Comparison of ENCODE assay signal across 10 cellular contexts in the genomic region with DNA sequence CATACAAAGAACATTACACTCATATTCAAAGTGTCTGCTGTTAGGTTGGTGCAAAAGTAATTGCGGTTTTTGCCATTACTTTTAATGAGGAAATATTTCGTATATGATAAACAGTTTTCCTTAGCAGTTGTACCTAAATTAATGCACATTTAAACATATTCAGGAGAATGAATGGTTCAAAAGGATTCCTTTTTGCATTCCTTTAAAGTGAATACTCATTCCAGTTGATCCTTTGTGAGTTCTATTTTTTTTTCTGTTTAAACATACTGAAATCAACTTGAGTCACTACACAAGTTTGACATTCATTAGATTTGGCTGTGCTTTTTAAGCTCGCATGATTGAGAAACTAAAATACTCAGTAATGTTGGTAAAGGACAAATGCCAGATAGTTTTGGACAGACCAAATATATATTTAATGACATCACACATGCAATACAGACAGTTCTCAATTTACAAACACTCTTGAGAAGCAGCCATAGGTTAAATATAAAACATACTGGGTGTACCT. TPM values are rescaled to one million over a fixed set of nuclear protein-coding genes. Genes with fewer than 3 reads are reported as not detected.
DNase-seq lines count a peak whose midpoint lies in the region; ATAC-seq, FAIRE-seq and TF ChIP-seq lines count a peak whose summit lies in the region.
"Had no signal": no experiment of that assay in that cellular context is flagged by ENCODE, and none has a peak within 500 bp of the region (broad histone marks: within the 10 kb centered on the region; RNA-seq: fewer than 3 reads in every experiment).

No MANE protein-coding gene starts in this region.

- no peak for FAIRE-seq in bronchial epithelial cell (lab: Jason Lieb, UNC)

- TF ChIP-seq CTCF in Caco-2 (IDR thresholded peaks at IDR 0.05; ENCODE audit: insufficient read depth in 1 of 2, low read depth in 1 of 2, low read length in 1 of 2, severe bottlenecking in 1 of 2, unreplicated experiment in 1 of 2) (no peak), LNCaP clone FGC (IDR thresholded peaks at IDR 0.05; ENCODE audit: control insufficient read depth, extremely low read depth, insufficient read depth) (no peak), bronchial epithelial cell (IDR thresholded peaks at IDR 0.05; ENCODE audit: insufficient read depth, low read length, severe bottlenecking) (no peak), omental fat pad (IDR thresholded peaks at IDR 0.05) (no peak)

- peaks cover 33% of the 10 kb centered on the region for H3K4me1 Mint-ChIP-seq in Caco-2 (ENCODE audit: low read depth, unreplicated experiment)

- H3K27me3 ChIP-seq in Caco-2 (replicated peaks; ENCODE audit: control insufficient read depth, insufficient read depth, low read length) (no peaks in the 10 kb centered on the region), bronchial epithelial cell (ENCODE audit: control insufficient read depth, insufficient read depth, low read length) (no peaks in the 10 kb centered on the region)

- peaks cover 64% of the 10 kb centered on the region for H3K4me1 ChIP-seq in Caco-2

- H3K9me3 Mint-ChIP-seq in Caco-2 (ENCODE audit: unreplicated experiment) = no peaks in the 10 kb centered on the region

- H3K9me3 ChIP-seq in Caco-2 = no peaks in the 10 kb centered on the region

- H3K36me3 Mint-ChIP-seq in Caco-2 (ENCODE audit: insufficient read depth, unreplicated experiment) = peaks cover 17% of the 10 kb centered on the region

- H3K27me3 Mint-ChIP-seq in Caco-2 (ENCODE audit: insufficient read depth, unreplicated experiment) = no peaks in the 10 kb centered on the region

- peak; percentile 7 for ATAC-seq in omental fat pad (ENCODE audit: low FRiP score)
- no peak for ATAC-seq in GM21737 (IDR thresholded peaks at IDR 0.05; ENCODE audit: unreplicated experiment)

- no peak for DNase-seq in Caco-2
- DNase-seq in LNCaP clone FGC (ENCODE audit: low read depth) = peak; percentile 98
- DNase-seq in bronchial epithelial cell (ENCODE audit: low read depth) = peak; percentile 98
- no peak for DNase-seq in omental fat pad (ENCODE audit: low spot score)
- DNase-seq in NCI-H128 (lab: John Stamatoyannopoulos, UW; ENCODE audit: unreplicated experiment) = no peak
- no peak for DNase-seq in hippocampal formation (lab: John Stamatoyannopoulos, UW)
- no peak for DNase-seq in NCI-H524 treated with DMSO at 0.1 percent for 48 hours (lab: John Stamatoyannopoulos, UW)
- DNase-seq: activated naive CD4-positive, alpha-beta T cell treated with anti-CD3 and anti-CD28 coated beads, Interleukin-2, amount 50 U/mL, for 16 hours; NCI-H187 treated with DMSO at 0.1 percent for 48 hours had no signal

- CTCF ChIA-PET in Caco-2 (lab: Charles Lee) = interaction anchor here (2.2 kb wide), 1 partner anchor 275 kb away, joined by 10 read pairs; no protein-coding TSS in a partner anchor

- H3K36me3 ChIP-seq in Caco-2 (ENCODE audit: control insufficient read depth, insufficient read depth, low read length) (peaks cover 2% of the 10 kb centered on the region; the same call in 1 of the 2 replicates), bronchial epithelial cell (ENCODE audit: control insufficient read depth, insufficient read depth, low read length) (no peaks in the 10 kb centered on the region)

- POLR2A ChIA-PET in Caco-2 (lab: Charles Lee) = interaction anchor here (1.0 kb wide), 1 partner anchor 14 kb away, joined by 5 read pairs; no protein-coding TSS in a partner anchor

- H3K4me3 Mint-ChIP-seq in Caco-2 (ENCODE audit: unreplicated experiment) = peak overlapping the region; percentile 11

- no TSS peak for BruUV-seq in Caco-2 (replicated peaks; lab: Mats Ljungman, UMichigan)

- no peak overlapping the region for H3K4me3 ChIP-seq in Caco-2 (ENCODE audit: low read depth, low read length)
- no peak overlapping the region for H3K4me3 ChIP-seq in LNCaP clone FGC (ENCODE audit: low read depth, low read length)
- H3K4me3 ChIP-seq in bronchial epithelial cell (ENCODE audit: low read depth, low read length) = no peak overlapping the region

- intact Hi-C loops in Caco-2 (cut with micrococcal nuclease; ENCODE audit: unreplicated experiment) = no loop called here

- peak overlapping the region; percentile 53 for H3K27ac Mint-ChIP-seq in Caco-2 (ENCODE audit: unreplicated experiment)

RNA-seq across cellular contexts. Expression of a gene that starts 13.8 kb away (rescaled TPM):
- total RNA-seq in Caco-2 (2022) (317 and 331 TPM in 2 replicates), bronchial epithelial cell (530 and 1,114 TPM in 2 replicates), omental fat pad (100 to 1,000 TPM; 379 to 669 (median 479) TPM)

Comparison
In these comparisons a context has a peak if more than half of its experiments do, and no peak if none do; other contexts are left out.
1. DNase-seq: peak in LNCaP clone FGC (single experiment) and bronchial epithelial cell (single experiment); none in Caco-2 (0 of 2), omental fat pad (single experiment), NCI-H128 (single experiment), hippocampal formation (0 of 2) and NCI-H524 treated with DMSO at 0.1 percent for 48 hours (single experiment).